8 cellular contexts compared by ENCODE assay signal in genomic region chr7:71580027-71580426, GRCh38.
"Had no signal": no experiment of that assay in that cellular context is flagged by ENCODE, and none has a peak within 500 bp of the region (broad histone marks: within the 10 kb centered on the region; RNA-seq: fewer than 3 reads in every experiment).

No MANE protein-coding gene starts in this region.

- ATAC-seq: GM12878 had no signal

- DNase-seq: GDM1, GF-D8 had no signal

- H3K4me3 ChIP-seq: GM12878 had no signal

- FAIRE-seq: G401.6, GM12878, GM12891, GM12892, GM18507, GM19239 had no signal
